In genomic region chr18:65725421-65726050, GRCh38 we compare ENCODE assay signal across 10 cellular contexts. TPM values are rescaled to one million over a fixed set of nuclear protein-coding genes. Genes with fewer than 3 reads are reported as not detected.
A peak's percentile ranks its signal among the peaks of the same experiment; 100 is the strongest.
DNase-seq lines count a peak whose midpoint lies in the region; ATAC-seq and TF ChIP-seq lines count a peak whose summit lies in the region.
"Had no signal": no experiment of that assay in that cellular context is flagged by ENCODE, and none has a peak within 500 bp of the region (broad histone marks: within the 10 kb centered on the region; RNA-seq: fewer than 3 reads in every experiment).

No MANE protein-coding gene starts in this region.

- TF ChIP-seq EP300 in tibial nerve (IDR thresholded peaks at IDR 0.05): no peak

- peak; percentile 9 for DNase-seq in activated CD8-positive, alpha-beta T cell treated with anti-CD3 and anti-CD28 coated beads for 36 hours
- DNase-seq in activated CD8-positive, alpha-beta T cell treated with anti-CD3 and anti-CD28 coated beads, Interleukin-2, amount 10 ng/mL, durations not matched to agents 7 days and 5 days: no peak
- DNase-seq in NCI-H446 (lab: John Stamatoyannopoulos, UW) (peak; percentile 51 to 55), ecto neural progenitor cell (ENCODE audit: low spot score) (peak; percentile 57), tibial nerve (ENCODE audit: low spot score in 2 of 2) (no peak), epidermal melanocyte (ENCODE audit: insufficient read length, low spot score) (no peak), dermis blood vessel endothelial cell (no peak)
- DNase-seq: stimulated activated CD4-positive, alpha-beta T cell treated with anti-CD3 and anti-CD28 coated beads, Interleukin-1b, Interleukin-23, amount 100 ng/mL, for 48 hours had no signal

- 18 to 20% methylated on average over 8 of the region's 8 CpGs for WGBS in tibial nerve, 2 donors

- H3K4me3 ChIP-seq in tibial nerve: no peak overlapping the region
- H3K4me3 ChIP-seq: BLaER1 treated with 17β-estradiol and CSF1 and Interleukin-3, amounts not matched to agents 10 nM and 100 nM had no signal

- peak overlapping the region in 1 of 4 donors; percentile 4 for H3K27ac ChIP-seq in tibial nerve
- H3K27ac ChIP-seq: BLaER1 treated with 17β-estradiol and CSF1 and Interleukin-3, amounts not matched to agents 10 nM and 100 nM had no signal

- no peaks in the 10 kb centered on the region for H3K4me1 Mint-ChIP-seq in activated CD8-positive, alpha-beta T cell treated with anti-CD3 and anti-CD28 coated beads for 36 hours (ENCODE audit: low read depth)
- no peaks in the 10 kb centered on the region for H3K4me1 Mint-ChIP-seq in activated CD8-positive, alpha-beta T cell treated with anti-CD3 and anti-CD28 coated beads, Interleukin-2, amount 10 ng/mL, durations not matched to agents 7 days and 5 days (ENCODE audit: low read depth)

- no peaks in the 10 kb centered on the region for H3K4me1 ChIP-seq in tibial nerve

- peak; percentile 20 for TF ChIP-seq CTCF in activated CD8-positive, alpha-beta T cell treated with anti-CD3 and anti-CD28 coated beads for 36 hours (IDR thresholded peaks at IDR 0.05)
- peak in 4 of 5 experiments; percentile 23 to 36 (median 30) for TF ChIP-seq CTCF in tibial nerve (IDR thresholded peaks at IDR 0.05)

- no peaks in the 10 kb centered on the region for H3K27me3 ChIP-seq in tibial nerve
- H3K27me3 ChIP-seq: BLaER1 treated with 17β-estradiol and CSF1 and Interleukin-3, amounts not matched to agents 10 nM and 100 nM had no signal

- intact Hi-C loops in activated CD8-positive, alpha-beta T cell treated with anti-CD3 and anti-CD28 coated beads for 36 hours (cut with micrococcal nuclease): no loop called here

- TF ChIP-seq POLR2A in tibial nerve (IDR thresholded peaks at IDR 0.05): no peak

- ATAC-seq in activated CD8-positive, alpha-beta T cell treated with anti-CD3 and anti-CD28 coated beads for 36 hours: no peak
- no peak for ATAC-seq in activated CD8-positive, alpha-beta T cell treated with anti-CD3 and anti-CD28 coated beads, Interleukin-2, amount 10 ng/mL, durations not matched to agents 7 days and 5 days
- no peak for ATAC-seq in GM19351 (IDR thresholded peaks at IDR 0.05; ENCODE audit: unreplicated experiment)

- no peaks in the 10 kb centered on the region for H3K36me3 ChIP-seq in tibial nerve
- H3K36me3 ChIP-seq: BLaER1 treated with 17β-estradiol and CSF1 and Interleukin-3, amounts not matched to agents 10 nM and 100 nM had no signal

- H3K9me3 Mint-ChIP-seq in activated CD8-positive, alpha-beta T cell treated with anti-CD3 and anti-CD28 coated beads for 36 hours: peaks cover 2% of the 10 kb centered on the region
- H3K9me3 Mint-ChIP-seq in activated CD8-positive, alpha-beta T cell treated with anti-CD3 and anti-CD28 coated beads, Interleukin-2, amount 10 ng/mL, durations not matched to agents 7 days and 5 days (ENCODE audit: insufficient read depth): no peaks in the 10 kb centered on the region

- H3K27ac Mint-ChIP-seq in activated CD8-positive, alpha-beta T cell treated with anti-CD3 and anti-CD28 coated beads for 36 hours: no peak overlapping the region
- H3K27ac Mint-ChIP-seq in activated CD8-positive, alpha-beta T cell treated with anti-CD3 and anti-CD28 coated beads, Interleukin-2, amount 10 ng/mL, durations not matched to agents 7 days and 5 days: no peak overlapping the region

- no peaks in the 10 kb centered on the region for H3K36me3 Mint-ChIP-seq in activated CD8-positive, alpha-beta T cell treated with anti-CD3 and anti-CD28 coated beads for 36 hours (ENCODE audit: low read depth)
- H3K36me3 Mint-ChIP-seq in activated CD8-positive, alpha-beta T cell treated with anti-CD3 and anti-CD28 coated beads, Interleukin-2, amount 10 ng/mL, durations not matched to agents 7 days and 5 days (ENCODE audit: low read depth): no peaks in the 10 kb centered on the region

- no peaks in the 10 kb centered on the region for H3K9me3 ChIP-seq in tibial nerve
- H3K9me3 ChIP-seq: BLaER1 treated with 17β-estradiol and CSF1 and Interleukin-3, amounts not matched to agents 10 nM and 100 nM had no signal

- CTCF ChIA-PET in activated CD8-positive, alpha-beta T cell treated with anti-CD3 and anti-CD28 coated beads for 36 hours (lab: Charles Lee): no interaction called here
- CTCF ChIA-PET in activated CD8-positive, alpha-beta T cell treated with anti-CD3 and anti-CD28 coated beads, Interleukin-2, amount 10 ng/mL, durations not matched to agents 7 days and 5 days (lab: Charles Lee): no interaction called here

- H3K27me3 Mint-ChIP-seq in activated CD8-positive, alpha-beta T cell treated with anti-CD3 and anti-CD28 coated beads for 36 hours: no peaks in the 10 kb centered on the region
- no peaks in the 10 kb centered on the region for H3K27me3 Mint-ChIP-seq in activated CD8-positive, alpha-beta T cell treated with anti-CD3 and anti-CD28 coated beads, Interleukin-2, amount 10 ng/mL, durations not matched to agents 7 days and 5 days (ENCODE audit: low read depth)

- H3K4me3 Mint-ChIP-seq in activated CD8-positive, alpha-beta T cell treated with anti-CD3 and anti-CD28 coated beads for 36 hours: no peak overlapping the region
- no peak overlapping the region for H3K4me3 Mint-ChIP-seq in activated CD8-positive, alpha-beta T cell treated with anti-CD3 and anti-CD28 coated beads, Interleukin-2, amount 10 ng/mL, durations not matched to agents 7 days and 5 days

- POLR2A ChIA-PET in activated CD8-positive, alpha-beta T cell treated with anti-CD3 and anti-CD28 coated beads for 36 hours (lab: Charles Lee): no interaction called here
- POLR2A ChIA-PET in activated CD8-positive, alpha-beta T cell treated with anti-CD3 and anti-CD28 coated beads, Interleukin-2, amount 10 ng/mL, durations not matched to agents 7 days and 5 days (lab: Charles Lee): no interaction called here

RNA-seq across cellular contexts. Expression of gene CDH7, which starts 25.3 kb away (rescaled TPM):
- total RNA-seq in activated CD8-positive, alpha-beta T cell treated with anti-CD3 and anti-CD28 coated beads for 36 hours: not detected
- not detected for total RNA-seq in activated CD8-positive, alpha-beta T cell treated with anti-CD3 and anti-CD28 coated beads, Interleukin-2, amount 10 ng/mL, durations not matched to agents 7 days and 5 days
- total RNA-seq in tibial nerve: 10 to 100 TPM; 16.5 to 27.2 (median 22.5) TPM
- total RNA-seq in dermis blood vessel endothelial cell: not detected in 2 replicates

Comparison
In these comparisons a context has a peak if more than half of its experiments do, and no peak if none do; other contexts are left out.
1. DNase-seq: peak in activated CD8-positive, alpha-beta T cell treated with anti-CD3 and anti-CD28 coated beads for 36 hours (single experiment), NCI-H446 (2 of 2) and ecto neural progenitor cell (single experiment); none in activated CD8-positive, alpha-beta T cell treated with anti-CD3 and anti-CD28 coated beads, Interleukin-2, amount 10 ng/mL, durations not matched to agents 7 days and 5 days (single experiment), tibial nerve (0 of 2), epidermal melanocyte (single experiment) and dermis blood vessel endothelial cell (single experiment).
2. RNA of gene CDH7, which starts 25.3 kb away (total RNA-seq): 16.5 to 27.2 TPM in tibial nerve; not detected in activated CD8-positive, alpha-beta T cell treated with anti-CD3 and anti-CD28 coated beads for 36 hours, not detected in activated CD8-positive, alpha-beta T cell treated with anti-CD3 and anti-CD28 coated beads, Interleukin-2, amount 10 ng/mL, durations not matched to agents 7 days and 5 days and not detected in dermis blood vessel endothelial cell; every median in the first group is over 10 times any median in the second.